ENCODE assay signal across 3 cellular contexts in genomic region chr21:36144233-36144632, GRCh38. TPM values are rescaled to one million over a fixed set of nuclear protein-coding genes. Genes with fewer than 3 reads are reported as not detected.
"Had no signal": no experiment of that assay in that cellular context is flagged by ENCODE, and none has a peak within 500 bp of the region (broad histone marks: within the 10 kb centered on the region; RNA-seq: fewer than 3 reads in every experiment).

No MANE protein-coding gene starts in this region.

RNA-seq across cellular contexts. Expression of gene CBR3, which starts 9.4 kb away (rescaled TPM):
- total RNA-seq: HepG2, HT-29, K562 had no signal
- polyA plus RNA-seq: HepG2, K562 had no signal
